In genomic region chr13:32212420-32212819, GRCh38 we compare ENCODE assay signal across 15 cellular contexts.
DNase-seq lines count a peak whose midpoint lies in the region; ATAC-seq, FAIRE-seq and TF ChIP-seq lines count a peak whose summit lies in the region.
"Had no signal": no experiment of that assay in that cellular context is flagged by ENCODE, and none has a peak within 500 bp of the region (broad histone marks: within the 10 kb centered on the region; RNA-seq: fewer than 3 reads in every experiment).

No MANE protein-coding gene starts in this region.

- DNase-seq in EH (ENCODE audit: low read depth) (peak; percentile 89), fibroblast of the aortic adventitia (ENCODE audit: low read depth) (peak; percentile 91), retinal pigment epithelial cell (ENCODE audit: low read depth) (peak; percentile 59), gastrocnemius medialis (no peak), ecto neural progenitor cell (ENCODE audit: low spot score) (no peak), HuH-7 (ENCODE audit: low spot score) (no peak), frontal cortex (ENCODE audit: low spot score in 2 of 2) (no peak)
- DNase-seq: activated CD4-positive, alpha-beta T cell treated with anti-CD3 and anti-CD28 coated beads, Interleukin-2, amount 10 ng/mL, durations not matched to agents 7 days and 5 days; caudate nucleus; CD4-positive, alpha-beta T cell; erythroblast; MV-4-11; stimulated activated CD4-positive, alpha-beta T cell treated with anti-CD3 and anti-CD28 coated beads, Interleukin-4, amount 100 ng/mL, for 4 hours; stimulated activated naive B cell treated with anti-CD40 and anti-IgM and Interleukin-4, amounts not matched to agents 10 μg/mL and 1 μg/mL and 100 μg/mL, for 72 hours had no signal

- no peaks in the 10 kb centered on the region for H3K9me3 ChIP-seq in gastrocnemius medialis

- no peak for TF ChIP-seq POLR2A in gastrocnemius medialis (IDR thresholded peaks at IDR 0.05)

- H3K27ac ChIP-seq in gastrocnemius medialis, result no peak overlapping the region

- H3K4me3 ChIP-seq in fibroblast of the aortic adventitia (ENCODE audit: low read depth, low read length) (no peak overlapping the region), retinal pigment epithelial cell (ENCODE audit: low read length) (no peak overlapping the region), gastrocnemius medialis (no peak overlapping the region)

- H3K4me1 ChIP-seq in gastrocnemius medialis, result peaks cover 2 to 15% of the 10 kb centered on the region in 2 donors

- H3K36me3 ChIP-seq in gastrocnemius medialis, result peaks cover 0 to 68% of the 10 kb centered on the region in 2 donors

- in situ Hi-C loops in gastrocnemius medialis (cut with MboI; ENCODE audit: low sequenced_read_pairs in 4 of 4), result no loop called here

- ATAC-seq in SK-N-SH treated with all-trans-retinoic acid at 6 μM for 48 hours (peak; percentile 78), gastrocnemius medialis (no peak)
- ATAC-seq: stimulated activated naive B cell treated with anti-CD40 and anti-IgM and Interleukin-4, amounts not matched to agents 10 μg/mL and 1 μg/mL and 100 μg/mL, for 72 hours had no signal

- intact Hi-C loops in gastrocnemius medialis (cut with DNase I; ENCODE audit: low total_unique reads), result loop anchor here (5.0 kb wide), 1 partner anchor 175 kb away; no protein-coding TSS in a partner anchor

- TF ChIP-seq CTCF in fibroblast of the aortic adventitia (IDR thresholded peaks at IDR 0.05; ENCODE audit: insufficient read depth, low read length) (no peak), retinal pigment epithelial cell (conservative IDR thresholded peaks at IDR 0.05; ENCODE audit: low read depth, low read length) (no peak), gastrocnemius medialis (IDR thresholded peaks at IDR 0.05 in 4 of 5, conservative IDR thresholded peaks at IDR 0.05 in 1 of 5) (no peak)

- no peaks in the 10 kb centered on the region for H3K27me3 ChIP-seq in gastrocnemius medialis

- no peak for FAIRE-seq in frontal cortex (lab: Jason Lieb, UNC)

TF ChIP-seq in SK-N-SH treated with all-trans-retinoic acid at 6 μM for 48 hours, 23 proteins besides CTCF, POLR2A, EP300 and RAD21:
- no peak for TF ChIP-seq GLIS3 (CRISPR knock-in tag; IDR thresholded peaks at IDR 0.05)
- no peak for TF ChIP-seq CREB5 (CRISPR knock-in tag; IDR thresholded peaks at IDR 0.05; ENCODE audit: low read depth)
- TF ChIP-seq CSRNP3 (CRISPR knock-in tag; IDR thresholded peaks at IDR 0.05), result no peak
- no peak for TF ChIP-seq PATZ1 (CRISPR knock-in tag; IDR thresholded peaks at IDR 0.05; ENCODE audit: borderline replicate concordance)
- TF ChIP-seq ZNF70 (CRISPR knock-in tag; IDR thresholded peaks at IDR 0.05), result no peak
- TF ChIP-seq OSR1 (CRISPR knock-in tag; IDR thresholded peaks at IDR 0.05), result no peak
- no peak for TF ChIP-seq TSHZ2 (CRISPR knock-in tag; IDR thresholded peaks at IDR 0.05)
- no peak for TF ChIP-seq ZNF8 (CRISPR knock-in tag; IDR thresholded peaks at IDR 0.05)

Comparison
In these comparisons a context has a peak if more than half of its experiments do, and no peak if none do; other contexts are left out.
1. DNase-seq: peak in EH (single experiment), fibroblast of the aortic adventitia (single experiment) and retinal pigment epithelial cell (single experiment); none in gastrocnemius medialis (0 of 2), ecto neural progenitor cell (single experiment), HuH-7 (single experiment) and frontal cortex (0 of 2).